Comparison of ENCODE assay signal across 12 cellular contexts in genomic region chr17:63420868-63421680, GRCh38. TPM values are rescaled to one million over a fixed set of nuclear protein-coding genes. Genes with fewer than 3 reads are reported as not detected.
"Had no signal": no experiment of that assay in that cellular context is flagged by ENCODE, and none has a peak within 500 bp of the region (broad histone marks: within the 10 kb centered on the region; RNA-seq: fewer than 3 reads in every experiment).

No MANE protein-coding gene starts in this region.

- H3K27ac Mint-ChIP-seq: type B pancreatic cell, WTC11 had no signal

- H3K36me3 Mint-ChIP-seq: natural killer cell treated with Interleukin-12 subunit alpha and Interleukin-12 subunit beta and Interleukin-15 and Interleukin-18, amount 100 ng/mL, for 72 hours had no signal

- H3K4me3 Mint-ChIP-seq: type B pancreatic cell, WTC11 had no signal

- ATAC-seq: foreskin keratinocyte, left lobe of liver, WTC11 had no signal

- H3K27ac ChIP-seq: foreskin keratinocyte, sigmoid colon had no signal

- H3K9me3 Mint-ChIP-seq: natural killer cell treated with Interleukin-12 subunit alpha and Interleukin-12 subunit beta and Interleukin-15 and Interleukin-18, amount 100 ng/mL, for 72 hours; T-cell; type B pancreatic cell; WTC11 had no signal

- H3K27me3 Mint-ChIP-seq: natural killer cell treated with Interleukin-12 subunit alpha and Interleukin-12 subunit beta and Interleukin-15 and Interleukin-18, amount 100 ng/mL, for 72 hours; T-cell; type B pancreatic cell had no signal

- DNase-seq: activated CD4-positive, alpha-beta T cell treated with anti-CD3 and anti-CD28 coated beads, Interleukin-2, amount 50 U/mL, for 4 hours; activated CD8-positive, alpha-beta memory T cell treated with anti-CD3 and anti-CD28 coated beads, Interleukin-2, amount 50 U/mL, for 48 hours; activated naive CD4-positive, alpha-beta T cell treated with Interleukin-2 at 50 U/mL for 16 hours; anterior cingulate cortex; foreskin keratinocyte; sigmoid colon; stimulated activated naive CD4-positive, alpha-beta T cell treated with Interleukin-2 at 50 U/mL for 16 hours; T-cell had no signal

RNA-seq across cellular contexts. Expression of gene ACE, which starts 55.8 kb away (rescaled TPM):
- total RNA-seq: natural killer cell treated with Interleukin-12 subunit alpha and Interleukin-12 subunit beta and Interleukin-15 and Interleukin-18, amount 100 ng/mL, for 72 hours had no signal
